27 cellular contexts compared by ENCODE assay signal in genomic region chr12:62458626-62459025, GRCh38. TPM values are rescaled to one million over a fixed set of nuclear protein-coding genes. Genes with fewer than 3 reads are reported as not detected.
DNase-seq lines count a peak whose midpoint lies in the region; ATAC-seq, FAIRE-seq and TF ChIP-seq lines count a peak whose summit lies in the region.
"Had no signal": no experiment of that assay in that cellular context is flagged by ENCODE, and none has a peak within 500 bp of the region (broad histone marks: within the 10 kb centered on the region; RNA-seq: fewer than 3 reads in every experiment).

No MANE protein-coding gene starts in this region.

- H3K36me3 ChIP-seq in astrocyte (ENCODE audit: insufficient read depth, low read length) = no peaks in the 10 kb centered on the region
- H3K36me3 ChIP-seq in hepatocyte (replicated peaks; ENCODE audit: insufficient read depth, low read depth) = no peaks in the 10 kb centered on the region
- H3K36me3 ChIP-seq in breast epithelium = no peaks in the 10 kb centered on the region
- H3K36me3 ChIP-seq: BLaER1 treated with 17β-estradiol and CSF1 and Interleukin-3, amounts not matched to agents 10 nM and 100 nM had no signal

- intact Hi-C loops in breast epithelium (cut with DNase I; ENCODE audit: low total_unique reads) = no loop called here

- H3K9me2 ChIP-seq in hepatocyte (replicated peaks; ENCODE audit: insufficient read depth) = no peaks in the 10 kb centered on the region

- no peak overlapping the region for H3K4me2 ChIP-seq in astrocyte (ENCODE audit: low read length)
- H3K4me2 ChIP-seq in hepatocyte = no peak overlapping the region
- H3K4me2 ChIP-seq: A549; BLaER1 treated with 17β-estradiol and CSF1 and Interleukin-3, amounts not matched to agents 10 nM and 100 nM had no signal

- no peaks in the 10 kb centered on the region for H3K36me3 Mint-ChIP-seq in astrocyte (ENCODE audit: low read depth, unreplicated experiment)

- TF ChIP-seq POLR2A in breast epithelium (IDR thresholded peaks at IDR 0.05) = no peak

- H3K27ac ChIP-seq in astrocyte (ENCODE audit: low read depth, low read length) (no peak overlapping the region), hepatocyte (peak overlapping the region; percentile 53), breast epithelium (no peak overlapping the region)
- H3K27ac ChIP-seq: 22Rv1; A549; BLaER1 treated with 17β-estradiol and CSF1 and Interleukin-3, amounts not matched to agents 10 nM and 100 nM; C4-2B had no signal

- H3K9me3 ChIP-seq in astrocyte (ENCODE audit: insufficient read depth, low read depth, low read length) (no peaks in the 10 kb centered on the region), hepatocyte (ENCODE audit: low read depth) (no peaks in the 10 kb centered on the region), breast epithelium (peaks cover 0 to 4% of the 10 kb centered on the region in 2 donors)
- H3K9me3 ChIP-seq: A549 had no signal

- no peak for FAIRE-seq in astrocyte (lab: Jason Lieb, UNC)
- FAIRE-seq: A549, GM12878, GM12892, GM18507 had no signal

- 69% methylated on average over 3 of the region's 3 CpGs for WGBS in hepatocyte (ENCODE audit: low lambda C conversion rate, missing lambda C conversion rate)

- no peak for ATAC-seq in GM19397 (IDR thresholded peaks at IDR 0.05; ENCODE audit: unreplicated experiment)
- ATAC-seq: A549; CD8-positive, alpha-beta T cell; GM12878 had no signal

- H3K9me3 Mint-ChIP-seq in astrocyte (ENCODE audit: unreplicated experiment) = peaks cover 22% of the 10 kb centered on the region
- H3K9me3 Mint-ChIP-seq: CD4-positive, alpha-beta T cell had no signal

- H3K9ac ChIP-seq in astrocyte (ENCODE audit: low read length) = no peak overlapping the region
- H3K9ac ChIP-seq: BLaER1 treated with 17β-estradiol and CSF1 and Interleukin-3, amounts not matched to agents 10 nM and 100 nM had no signal

- TF ChIP-seq CTCF in astrocyte (IDR thresholded peaks at IDR 0.05; ENCODE audit: insufficient read depth, low read depth, low read length) = no peak
- no peak for TF ChIP-seq CTCF in choroid plexus epithelial cell (conservative IDR thresholded peaks at IDR 0.05; ENCODE audit: low read depth, low read length)
- no peak for TF ChIP-seq CTCF in hepatocyte (IDR thresholded peaks at IDR 0.05; ENCODE audit: poor library complexity)
- no peak for TF ChIP-seq CTCF in breast epithelium (IDR thresholded peaks at IDR 0.05)

- DNase-seq in NCI-H226 (peak; percentile 89), astrocyte (ENCODE audit: low read depth) (peak; percentile 16), choroid plexus epithelial cell (ENCODE audit: low read depth) (peak; percentile 14), hepatocyte (ENCODE audit: low spot score) (no peak), NAMALWA (ENCODE audit: low spot score) (no peak), breast epithelium (ENCODE audit: low spot score in 2 of 2) (no peak), NOMO-1 treated with DMSO at 0.1 percent for 48 hours (lab: John Stamatoyannopoulos, UW; ENCODE audit: unreplicated experiment) (no peak)
- DNase-seq: AML-193; CD4-positive, alpha-beta T cell; CD8-positive, alpha-beta T cell; COR-L47; DMS 273 treated with DMSO at 0.1 percent for 48 hours; DMS153; DMS53; DMS79; DND-41; EL; GDM1 had no signal

- H3K27me3 Mint-ChIP-seq in astrocyte (ENCODE audit: low read depth, unreplicated experiment) = no peaks in the 10 kb centered on the region

- H3K27ac Mint-ChIP-seq in astrocyte (ENCODE audit: unreplicated experiment) = no peak overlapping the region
- H3K27ac Mint-ChIP-seq: B cell; CD4-positive, alpha-beta T cell; CD8-positive, alpha-beta T cell had no signal

- H3K4me3 Mint-ChIP-seq in astrocyte (ENCODE audit: unreplicated experiment) = no peak overlapping the region
- H3K4me3 Mint-ChIP-seq: B cell; CD4-positive, alpha-beta T cell; CD8-positive, alpha-beta T cell had no signal

- H3K4me1 ChIP-seq in astrocyte (ENCODE audit: insufficient read depth, low read length) = no peaks in the 10 kb centered on the region
- H3K4me1 ChIP-seq in hepatocyte (ENCODE audit: insufficient read depth) = no peaks in the 10 kb centered on the region
- H3K4me1 ChIP-seq in breast epithelium = no peaks in the 10 kb centered on the region
- H3K4me1 ChIP-seq: A549; BLaER1 treated with 17β-estradiol and CSF1 and Interleukin-3, amounts not matched to agents 10 nM and 100 nM had no signal

- H3K27me3 ChIP-seq in astrocyte (ENCODE audit: insufficient read depth, low read length) = no peaks in the 10 kb centered on the region
- no peaks in the 10 kb centered on the region for H3K27me3 ChIP-seq in hepatocyte
- no peaks in the 10 kb centered on the region for H3K27me3 ChIP-seq in breast epithelium
- H3K27me3 ChIP-seq: BLaER1 treated with 17β-estradiol and CSF1 and Interleukin-3, amounts not matched to agents 10 nM and 100 nM had no signal

- no peaks in the 10 kb centered on the region for H3K4me1 Mint-ChIP-seq in astrocyte (ENCODE audit: low read depth, unreplicated experiment)
- H3K4me1 Mint-ChIP-seq: B cell had no signal

- H3K79me2 ChIP-seq in astrocyte (ENCODE audit: insufficient read depth, low read length) (no peaks in the 10 kb centered on the region), hepatocyte (no peaks in the 10 kb centered on the region)

- H2AFZ ChIP-seq in astrocyte (ENCODE audit: low read depth, low read length) (no peak overlapping the region), hepatocyte (no peak overlapping the region)

- no peak overlapping the region for H3K4me3 ChIP-seq in astrocyte (ENCODE audit: insufficient read depth, low read depth, low read length)
- no peak overlapping the region for H3K4me3 ChIP-seq in choroid plexus epithelial cell (ENCODE audit: low read depth, low read length)
- H3K4me3 ChIP-seq in hepatocyte = no peak overlapping the region
- H3K4me3 ChIP-seq in breast epithelium = no peak overlapping the region
- H3K4me3 ChIP-seq: A549; BLaER1 treated with 17β-estradiol and CSF1 and Interleukin-3, amounts not matched to agents 10 nM and 100 nM; GM12878 had no signal

- H4K20me1 ChIP-seq in astrocyte (ENCODE audit: insufficient read depth, low read length) = no peaks in the 10 kb centered on the region
- H4K20me1 ChIP-seq in hepatocyte (ENCODE audit: insufficient read depth, poor library complexity, severe bottlenecking) = no peaks in the 10 kb centered on the region
- H4K20me1 ChIP-seq: BLaER1 treated with 17β-estradiol and CSF1 and Interleukin-3, amounts not matched to agents 10 nM and 100 nM had no signal

RNA-seq across cellular contexts. Expression of gene MON2, which starts 8.0 kb away (rescaled TPM):
- 38.8 and 39.7 TPM in 2 replicates for total RNA-seq in astrocyte
- total RNA-seq in hepatocyte = 44.3 and 60.9 TPM in 2 replicates
- 23.7 and 24.0 TPM in 2 replicates for polyA plus RNA-seq in hepatocyte
- 100 to 1,000 TPM in 2 of 3 donors, 10 to 100 TPM in 1; 85.0 to 162 (median 123) TPM for total RNA-seq in breast epithelium

Comparison
In these comparisons a context has a peak if more than half of its experiments do, and no peak if none do; other contexts are left out.
1. DNase-seq: peak in NCI-H226 (single experiment), astrocyte (single experiment) and choroid plexus epithelial cell (single experiment); none in hepatocyte (single experiment), NAMALWA (single experiment), breast epithelium (0 of 2) and NOMO-1 treated with DMSO at 0.1 percent for 48 hours (single experiment).